Comparison of ENCODE assay signal across 8 cellular contexts in genomic region chr19:15294591-15294990, GRCh38. TPM values are rescaled to one million over a fixed set of nuclear protein-coding genes. Genes with fewer than 3 reads are reported as not detected.
DNase-seq lines count a peak whose midpoint lies in the region; ATAC-seq and TF ChIP-seq lines count a peak whose summit lies in the region.

No MANE protein-coding gene starts in this region.

- H3K27me3 Mint-ChIP-seq in activated T-helper 17 cell treated with anti-CD3 and anti-CD28 coated beads, Interleukin-2, amount 50 U/mL, for 72 hours: no peaks in the 10 kb centered on the region

- CTCF ChIA-PET in A673 (lab: Charles Lee): interaction anchor here (0.6 kb wide), 1 partner anchor 63 kb away, joined by 5 read pairs; no protein-coding TSS in a partner anchor

- BruUV-seq in A673 (replicated peaks; lab: Mats Ljungman, UMichigan): no TSS peak

- peak overlapping the region; percentile 67 for H3K27ac ChIP-seq in A673 (ENCODE audit: low read depth, low read length, poor library complexity, severe bottlenecking)

- H3K4me3 ChIP-seq in A673 (ENCODE audit: low read depth, low read length, poor library complexity, severe bottlenecking): no peak overlapping the region

- peak overlapping the region; percentile 80 for H3K27ac Mint-ChIP-seq in activated T-helper 17 cell treated with anti-CD3 and anti-CD28 coated beads, Interleukin-2, amount 50 U/mL, for 72 hours

- POLR2A ChIA-PET in A673 (lab: Charles Lee; ENCODE audit: low non-redundant PET): interaction anchor here (0.7 kb wide), 1 partner anchor 1446 kb away, joined by 3 read pairs; no protein-coding TSS in a partner anchor

- no peaks in the 10 kb centered on the region for H3K9me3 Mint-ChIP-seq in activated T-helper 17 cell treated with anti-CD3 and anti-CD28 coated beads, Interleukin-2, amount 50 U/mL, for 72 hours

- intact Hi-C loops in A673 (cut with micrococcal nuclease; ENCODE audit: unreplicated experiment): no loop called here

- no peaks in the 10 kb centered on the region for H3K9me3 ChIP-seq in A673 (ENCODE audit: low read depth, low read length, poor library complexity, severe bottlenecking)

- in situ Hi-C loops in G401 (cut with HindIII; ENCODE audit: low sequenced_read_pairs): loop anchor here (5.0 kb wide), 1 partner anchor 47 kb away; no protein-coding TSS in a partner anchor

- peak overlapping the region; percentile 80 for H3K4me3 Mint-ChIP-seq in activated T-helper 17 cell treated with anti-CD3 and anti-CD28 coated beads, Interleukin-2, amount 50 U/mL, for 72 hours

- H3K27me3 ChIP-seq in A673 (replicated peaks; ENCODE audit: insufficient read depth, low read depth, low read length, poor library complexity): no peaks in the 10 kb centered on the region

- H3K4me1 ChIP-seq in A673 (ENCODE audit: insufficient read depth, low read length, poor library complexity, severe bottlenecking): peaks cover 87% of the 10 kb centered on the region

- peaks cover 33% of the 10 kb centered on the region for H3K36me3 Mint-ChIP-seq in activated T-helper 17 cell treated with anti-CD3 and anti-CD28 coated beads, Interleukin-2, amount 50 U/mL, for 72 hours (ENCODE audit: low read depth)

- peaks cover 12% of the 10 kb centered on the region for H3K36me3 ChIP-seq in A673 (ENCODE audit: insufficient read depth, low read length, poor library complexity, severe bottlenecking)

- DNase-seq in A673 (ENCODE audit: low spot score) (no peak), G401 (ENCODE audit: low spot score) (peak; percentile 87), left lobe of liver (ENCODE audit: low spot score) (peak; percentile 75), DMS79 (lab: John Stamatoyannopoulos, UW) (no peak), HPDE6-E6E7 (ENCODE audit: extremely low spot score) (no peak)

- peaks cover 70% of the 10 kb centered on the region for H3K4me1 Mint-ChIP-seq in activated T-helper 17 cell treated with anti-CD3 and anti-CD28 coated beads, Interleukin-2, amount 50 U/mL, for 72 hours

- peak; percentile 56 for ATAC-seq in activated T-helper 17 cell treated with anti-CD3 and anti-CD28 coated beads, Interleukin-2, amount 50 U/mL, for 72 hours (replicated peaks)
- ATAC-seq in left lobe of liver (peak; percentile 71), HG02852 (IDR thresholded peaks at IDR 0.05; ENCODE audit: unreplicated experiment) (no peak), GM18498 (IDR thresholded peaks at IDR 0.05; ENCODE audit: unreplicated experiment) (no peak)

- TF ChIP-seq CTCF in A673 (conservative IDR thresholded peaks at IDR 0.05; ENCODE audit: low read depth, low read length): no peak

RNA-seq across cellular contexts. Expression of gene BRD4, which starts 37.7 kb away (rescaled TPM):
- 174 and 178 TPM in 2 replicates for total RNA-seq in A673 (2021)
- total RNA-seq in G401 (2014; rRNA removed; shearing (Covaris generic)): 7.4 and 8.6 TPM in 2 replicates
- total RNA-seq in activated T-helper 17 cell treated with anti-CD3 and anti-CD28 coated beads, Interleukin-2, amount 50 U/mL, for 72 hours: 10 to 100 TPM; 90.4 to 96.7 TPM
- 46.1 TPM for total RNA-seq in left lobe of liver

Comparison
In these comparisons a context has a peak if more than half of its experiments do, and no peak if none do; other contexts are left out.
1. DNase-seq: peak in G401 (single experiment) and left lobe of liver (single experiment); none in A673 (single experiment), DMS79 (single experiment) and HPDE6-E6E7 (single experiment).
2. ATAC-seq: peak in activated T-helper 17 cell treated with anti-CD3 and anti-CD28 coated beads, Interleukin-2, amount 50 U/mL, for 72 hours (single experiment) and left lobe of liver (single experiment); none in HG02852 (single experiment) and GM18498 (single experiment).